In genomic region chr20:41913146-41913545, GRCh38 we compare ENCODE assay signal across 3 cellular contexts.
TF ChIP-seq lines count a peak whose summit lies in the region.

No MANE protein-coding gene starts in this region.

TF ChIP-seq in A549, 52 proteins besides CTCF, POLR2A, EP300 and RAD21:
- TF ChIP-seq MAFK (IDR thresholded peaks at IDR 0.05; ENCODE audit: partially characterized antibody) (peak; percentile 90), ATOH8 (CRISPR knock-in tag; IDR thresholded peaks at IDR 0.05; ENCODE audit: low read depth) (no peak), ZFP36 (IDR thresholded peaks at IDR 0.05; ENCODE audit: borderline replicate concordance, partially characterized antibody) (no peak), HDAC2 (IDR thresholded peaks at IDR 0.05) (no peak), NFE2L2 (conservative IDR thresholded peaks at IDR 0.05; ENCODE audit: low read length) (no peak), PBX3 (IDR thresholded peaks at IDR 0.05) (no peak), HES2 (IDR thresholded peaks at IDR 0.05) (no peak), JUN (IDR thresholded peaks at IDR 0.05) (no peak)

TF ChIP-seq in IMR-90, 13 proteins besides CTCF, POLR2A, EP300 and RAD21:
- TF ChIP-seq MAFK (IDR thresholded peaks at IDR 0.05; ENCODE audit: low read depth, low read length) (peak; percentile 88), SMC3 (IDR thresholded peaks at IDR 0.05; ENCODE audit: low read depth, low read length) (no peak)

TF ChIP-seq in K562, 482 proteins besides CTCF, POLR2A, EP300 and RAD21:
- TF ChIP-seq RNF219 (CRISPR knock-in tag; IDR thresholded peaks at IDR 0.05) = no peak
- TF ChIP-seq ZNF316 (IDR thresholded peaks at IDR 0.05) = peak; percentile 90
- TF ChIP-seq ZBTB43 (CRISPR knock-in tag; IDR thresholded peaks at IDR 0.05) = no peak
- no peak for TF ChIP-seq NRF1 (conservative IDR thresholded peaks at IDR 0.05 in 1 of 2, IDR thresholded peaks at IDR 0.05 in 1 of 2)
- TF ChIP-seq CAMTA2 (CRISPR knock-in tag; conservative IDR thresholded peaks at IDR 0.05) = no peak
- TF ChIP-seq CGGBP1 (CRISPR knock-in tag; IDR thresholded peaks at IDR 0.05) = no peak
- peak; percentile 61 for TF ChIP-seq MAFG (tag; conservative IDR thresholded peaks at IDR 0.05)
- peak; percentile 63 for TF ChIP-seq MAFK (IDR thresholded peaks at IDR 0.05; ENCODE audit: low read length)
- TF ChIP-seq MAFF (IDR thresholded peaks at IDR 0.05; ENCODE audit: low read length) = peak; percentile 82
- peak; percentile 78 for TF ChIP-seq C11orf30 (IDR thresholded peaks at IDR 0.05; ENCODE audit: low read depth)
- no peak for TF ChIP-seq RUNX1 (IDR thresholded peaks at IDR 0.05; ENCODE audit: low read depth)
